21 cellular contexts compared by ENCODE assay signal in genomic region chr9:99238331-99238730, GRCh38.
"Had no signal": no experiment of that assay in that cellular context is flagged by ENCODE, and none has a peak within 500 bp of the region (broad histone marks: within the 10 kb centered on the region; RNA-seq: fewer than 3 reads in every experiment).

No MANE protein-coding gene starts in this region.

- H3K4me3 Mint-ChIP-seq: activated naive CD4-positive, alpha-beta T cell treated with anti-CD3 and anti-CD28 coated beads, Interleukin-2, amount 50 U/mL, for 24 hours; activated naive CD8-positive, alpha-beta T cell treated with anti-CD3 and anti-CD28 coated beads, Interleukin-2, amount 50 U/mL, for 24 hours; activated T-cell treated with anti-CD3 and anti-CD28 coated beads, Interleukin-2, amount 50 U/mL, for 4 hours; central memory CD8-positive, alpha-beta T cell; T-helper 17 cell had no signal

- H3K27ac Mint-ChIP-seq: activated naive CD4-positive, alpha-beta T cell treated with anti-CD3 and anti-CD28 coated beads, Interleukin-2, amount 50 U/mL, for 24 hours; activated naive CD8-positive, alpha-beta T cell treated with anti-CD3 and anti-CD28 coated beads, Interleukin-2, amount 50 U/mL, for 24 hours had no signal

- H3K4me1 ChIP-seq: ascending aorta had no signal

- DNase-seq: activated CD4-positive, CD25-positive, alpha-beta regulatory T cell; activated CD8-positive, alpha-beta memory T cell treated with anti-CD3 and anti-CD28 coated beads for 24 hours; activated naive CD8-positive, alpha-beta T cell treated with anti-CD3 and anti-CD28 coated beads, Interleukin-2, amount 50 U/mL, for 24 hours; activated T-cell treated with anti-CD3 and anti-CD28 coated beads, Interleukin-2, amount 50 U/mL, for 4 hours; amniotic stem cell; body of pancreas; MM.1S; NCI-H1105 treated with DMSO at 0.1 percent for 48 hours; NCI-H1436 treated with DMSO at 0.1 percent for 48 hours; NCI-H187; NCI-H2081; NCI-H510A treated with DMSO at 0.1 percent for 48 hours; NK-92 treated with Interleukin-12 subunit alpha and Interleukin-12 subunit beta, amount 100 ng/mL, for 24 hours; PC-3; SHP77 treated with DMSO at 0.1 percent for 48 hours; T-helper 17 cell; T-helper 9 cell had no signal

- H3K4me3 ChIP-seq: ascending aorta, body of pancreas had no signal

- H3K27me3 Mint-ChIP-seq: activated naive CD4-positive, alpha-beta T cell treated with anti-CD3 and anti-CD28 coated beads, Interleukin-2, amount 50 U/mL, for 24 hours; activated naive CD8-positive, alpha-beta T cell treated with anti-CD3 and anti-CD28 coated beads, Interleukin-2, amount 50 U/mL, for 24 hours; central memory CD8-positive, alpha-beta T cell; T-helper 17 cell had no signal

- H3K9me3 ChIP-seq: ascending aorta, body of pancreas had no signal

- H3K4me1 Mint-ChIP-seq: activated naive CD4-positive, alpha-beta T cell treated with anti-CD3 and anti-CD28 coated beads, Interleukin-2, amount 50 U/mL, for 24 hours had no signal

- H3K27me3 ChIP-seq: ascending aorta, body of pancreas had no signal

- H3K9me3 Mint-ChIP-seq: activated naive CD4-positive, alpha-beta T cell treated with anti-CD3 and anti-CD28 coated beads, Interleukin-2, amount 50 U/mL, for 24 hours; activated T-cell treated with anti-CD3 and anti-CD28 coated beads, Interleukin-2, amount 50 U/mL, for 4 hours; central memory CD8-positive, alpha-beta T cell had no signal

- ATAC-seq: activated naive CD8-positive, alpha-beta T cell treated with anti-CD3 and anti-CD28 coated beads, Interleukin-2, amount 50 U/mL, for 24 hours; activated T-cell treated with anti-CD3 and anti-CD28 coated beads, Interleukin-2, amount 50 U/mL, for 4 hours; body of pancreas; HepG2; PC-3; T-helper 17 cell had no signal

- FAIRE-seq: HepG2 had no signal

- H3K27ac ChIP-seq: ascending aorta had no signal
